8 cellular contexts compared by ENCODE assay signal in genomic region chr11:64802370-64803162, GRCh38. TPM values are rescaled to one million over a fixed set of nuclear protein-coding genes. Genes with fewer than 3 reads are reported as not detected.
DNase-seq lines count a peak whose midpoint lies in the region; ATAC-seq and TF ChIP-seq lines count a peak whose summit lies in the region.

No MANE protein-coding gene starts in this region.

- TF ChIP-seq POLR2A in gastrocnemius medialis (IDR thresholded peaks at IDR 0.05), result no peak

- no peaks in the 10 kb centered on the region for H3K27me3 ChIP-seq in gastrocnemius medialis

- no peak for TF ChIP-seq CTCF in fibroblast of villous mesenchyme (IDR thresholded peaks at IDR 0.05; ENCODE audit: insufficient read depth, low read depth, low read length)
- no peak for TF ChIP-seq CTCF in gastrocnemius medialis (IDR thresholded peaks at IDR 0.05 in 4 of 5, conservative IDR thresholded peaks at IDR 0.05 in 1 of 5)
- TF ChIP-seq CTCF in omental fat pad (IDR thresholded peaks at IDR 0.05), result no peak

- DNase-seq in activated CD8-positive, alpha-beta memory T cell treated with anti-CD3 and anti-CD28 coated beads, Interleukin-2, amount 50 U/mL, for 4 hours, result peak; percentile 35
- DNase-seq in fibroblast of villous mesenchyme (ENCODE audit: low read depth), result no peak
- DNase-seq in gastrocnemius medialis, result no peak
- DNase-seq in omental fat pad (ENCODE audit: low spot score), result no peak
- DNase-seq in foreskin melanocyte, result no peak

- ATAC-seq in GM19035 (IDR thresholded peaks at IDR 0.05; ENCODE audit: unreplicated experiment) (peak; percentile 40), HG03097 (IDR thresholded peaks at IDR 0.05; ENCODE audit: low FRiP score, unreplicated experiment) (peak; percentile 13), gastrocnemius medialis (peak in 1 of 2 donors; percentile 22), omental fat pad (ENCODE audit: low FRiP score) (no peak), GM21786 (IDR thresholded peaks at IDR 0.05; ENCODE audit: unreplicated experiment) (no peak)

- H3K4me1 ChIP-seq in gastrocnemius medialis, result peaks cover 12 to 16% of the 10 kb centered on the region in 2 donors

- in situ Hi-C loops in gastrocnemius medialis (cut with MboI; ENCODE audit: low sequenced_read_pairs in 4 of 4), result no loop called here

- H3K4me3 ChIP-seq in fibroblast of villous mesenchyme (ENCODE audit: low read depth, low read length) (peak overlapping the region; percentile 64), gastrocnemius medialis (peak overlapping the region; percentile 63 to 79 (median 72))

- H3K27ac ChIP-seq in gastrocnemius medialis, result peak overlapping the region; percentile 77 to 90 (median 80)

- peaks cover 0 to 28% of the 10 kb centered on the region in 2 donors for H3K36me3 ChIP-seq in gastrocnemius medialis

- H3K9me3 ChIP-seq in gastrocnemius medialis, result no peaks in the 10 kb centered on the region

- intact Hi-C loops in gastrocnemius medialis (cut with DNase I; ENCODE audit: low total_unique reads), result loop anchor here (1.0 kb wide), 1 partner anchor 24 kb away; the partner anchor contains the start of gene SF1

RNA-seq across cellular contexts. Expression of gene MAP4K2, which starts 0.4 kb away (rescaled TPM):
- total RNA-seq in fibroblast of villous mesenchyme, result 10.8 and 16.4 TPM in 2 replicates
- total RNA-seq in gastrocnemius medialis, result 10 to 100 TPM in 1 of 4 donors, 1 to 10 TPM in 3; 4.3 to 14.8 (median 6.2) TPM
- total RNA-seq in omental fat pad, result 10 to 100 TPM in 3 of 4 donors, 1 to 10 TPM in 1; 8.5 to 33.3 (median 17.7) TPM

RNA-seq across cellular contexts. Expression of gene MEN1, which starts 7.8 kb away (rescaled TPM):
- total RNA-seq in fibroblast of villous mesenchyme, result 13.5 and 17.7 TPM in 2 replicates
- 10 to 100 TPM in 2 of 4 donors, 1 to 10 TPM in 2; 7.4 to 12.2 (median 9.8) TPM for total RNA-seq in gastrocnemius medialis
- 10 to 100 TPM in 3 of 4 donors, 1 to 10 TPM in 1; 7.3 to 20.2 (median 12.2) TPM for total RNA-seq in omental fat pad

RNA-seq across cellular contexts. Expression of gene SF1, which starts 24.2 kb away (rescaled TPM):
- 95.3 and 95.9 TPM in 2 replicates for total RNA-seq in fibroblast of villous mesenchyme
- total RNA-seq in gastrocnemius medialis, result 100 to 1,000 TPM; 171 to 249 (median 193) TPM
- total RNA-seq in omental fat pad, result 100 to 1,000 TPM; 209 to 411 (median 320) TPM

RNA-seq across cellular contexts. Expression of gene CDC42BPG, which starts 41.9 kb away (rescaled TPM):
- under 0.01 TPM in 2 replicates for total RNA-seq in fibroblast of villous mesenchyme
- under 1 TPM in 2 of 4 donors, not detected in 2; 0.15 to 0.19 TPM for total RNA-seq in gastrocnemius medialis
- under 1 TPM; 0.19 to 0.48 (median 0.42) TPM for total RNA-seq in omental fat pad

RNA-seq across cellular contexts. Expression of gene PYGM, which starts 42.8 kb away (rescaled TPM):
- total RNA-seq in fibroblast of villous mesenchyme, result 0.64 and 1.7 TPM in 2 replicates
- 1,000 to 10,000 TPM in 3 of 4 donors, 100 to 1,000 TPM in 1; 881 to 2,858 (median 1,836) TPM for total RNA-seq in gastrocnemius medialis
- total RNA-seq in omental fat pad, result 10 to 100 TPM in 2 of 4 donors, 1 to 10 TPM in 2; 2.1 to 25.9 (median 12.2) TPM

Comparison
In these comparisons a context has a peak if more than half of its experiments do, and no peak if none do; other contexts are left out.
1. ATAC-seq: peak in GM19035 (single experiment) and HG03097 (single experiment); none in omental fat pad (single experiment) and GM21786 (single experiment).